Comparison of ENCODE assay signal across 8 cellular contexts in genomic region chr14:105399441-105399775, GRCh38. TPM values are rescaled to one million over a fixed set of nuclear protein-coding genes. Genes with fewer than 3 reads are reported as not detected.
DNase-seq lines count a peak whose midpoint lies in the region; ATAC-seq and TF ChIP-seq lines count a peak whose summit lies in the region.

No MANE protein-coding gene starts in this region.

- H3K9me2 ChIP-seq in Karpas-422 (replicated peaks; ENCODE audit: insufficient read depth, low read length): no peaks in the 10 kb centered on the region

- H3K9me3 ChIP-seq in Karpas-422 (ENCODE audit: low read length): no peaks in the 10 kb centered on the region

- peak overlapping the region; percentile 81 for H3K4me2 ChIP-seq in Karpas-422 (ENCODE audit: low read depth, low read length, poor library complexity, severe bottlenecking)

- H2AFZ ChIP-seq in Karpas-422 (ENCODE audit: low read length): no peak overlapping the region

- peak overlapping the region; percentile 93 for H3K4me3 Mint-ChIP-seq in dendritic cell treated with granulocyte-macrophage colony-stimulating factor and Interleukin-4, amounts not matched to agents 40 ng/mL and 50 ng/mL, for 4 days
- peak overlapping the region; percentile 52 to 94 (median 88) for H3K4me3 Mint-ChIP-seq in naive B cell

- TF ChIP-seq CTCF in AG10803 (conservative IDR thresholded peaks at IDR 0.05; ENCODE audit: low read length): no peak

- DNase-seq in AG10803 (ENCODE audit: low read depth) (no peak), Karpas-422 (no peak), naive B cell (no peak), NCI-H526 (lab: John Stamatoyannopoulos, UW) (no peak), posterior vena cava (ENCODE audit: low spot score) (no peak), cortex of kidney (lab: John Stamatoyannopoulos, UW) (no peak)

- H3K4me1 Mint-ChIP-seq in dendritic cell treated with granulocyte-macrophage colony-stimulating factor and Interleukin-4, amounts not matched to agents 40 ng/mL and 50 ng/mL, for 4 days (ENCODE audit: low read depth): peaks cover 70% of the 10 kb centered on the region
- H3K4me1 Mint-ChIP-seq in naive B cell: peaks cover 21 to 28% (median 27%) of the 10 kb centered on the region in 3 donors

- H3K27me3 Mint-ChIP-seq in dendritic cell treated with granulocyte-macrophage colony-stimulating factor and Interleukin-4, amounts not matched to agents 40 ng/mL and 50 ng/mL, for 4 days: no peaks in the 10 kb centered on the region
- no peaks in the 10 kb centered on the region for H3K27me3 Mint-ChIP-seq in naive B cell

- H3K36me3 Mint-ChIP-seq in dendritic cell treated with granulocyte-macrophage colony-stimulating factor and Interleukin-4, amounts not matched to agents 40 ng/mL and 50 ng/mL, for 4 days (ENCODE audit: low read depth): peaks cover 44% of the 10 kb centered on the region
- peaks cover 11 to 14% of the 10 kb centered on the region in 2 donors for H3K36me3 Mint-ChIP-seq in naive B cell

- peak overlapping the region; percentile 84 for H3K4me3 ChIP-seq in AG10803 (ENCODE audit: low read length)
- H3K4me3 ChIP-seq in Karpas-422 (ENCODE audit: low read length): peak overlapping the region; percentile 79

- H3K79me2 ChIP-seq in Karpas-422 (ENCODE audit: low read length): peaks cover 11% of the 10 kb centered on the region

- H4K20me1 ChIP-seq in Karpas-422 (ENCODE audit: insufficient read depth, low read depth, low read length): peaks cover 8% of the 10 kb centered on the region

- peaks cover 24% of the 10 kb centered on the region for H3K4me1 ChIP-seq in Karpas-422 (ENCODE audit: low read length)

- H3K36me3 ChIP-seq in Karpas-422 (ENCODE audit: insufficient read depth, low read length): peaks cover 19% of the 10 kb centered on the region

- peak overlapping the region; percentile 93 for H3K27ac Mint-ChIP-seq in dendritic cell treated with granulocyte-macrophage colony-stimulating factor and Interleukin-4, amounts not matched to agents 40 ng/mL and 50 ng/mL, for 4 days
- H3K27ac Mint-ChIP-seq in naive B cell: peak overlapping the region in 2 of 6 donors; percentile 83 to 87

- intact Hi-C loops in dendritic cell treated with granulocyte-macrophage colony-stimulating factor and Interleukin-4, amounts not matched to agents 40 ng/mL and 50 ng/mL, for 4 days (cut with micrococcal nuclease): no loop called here
- intact Hi-C loops in posterior vena cava (cut with DNase I): no loop called here

- H3K9me3 Mint-ChIP-seq in dendritic cell treated with granulocyte-macrophage colony-stimulating factor and Interleukin-4, amounts not matched to agents 40 ng/mL and 50 ng/mL, for 4 days: no peaks in the 10 kb centered on the region
- H3K9me3 Mint-ChIP-seq in naive B cell: no peaks in the 10 kb centered on the region

- no peak overlapping the region for H3K27ac ChIP-seq in Karpas-422 (ENCODE audit: low read length)

- ATAC-seq in naive B cell (ENCODE audit: low read depth in 2 of 2) (no peak), GM19463 (IDR thresholded peaks at IDR 0.05; ENCODE audit: unreplicated experiment) (no peak)

- H3K9ac ChIP-seq in Karpas-422 (ENCODE audit: low read length): peak overlapping the region; percentile 90

- H3K27me3 ChIP-seq in Karpas-422 (ENCODE audit: low read length): no peaks in the 10 kb centered on the region

RNA-seq across cellular contexts. Expression of gene TEX22, which starts 1.1 kb away (rescaled TPM):
- 0.67 and 1.7 TPM in 2 replicates for total RNA-seq in Karpas-422 (2014; rRNA removed; shearing (Covaris generic); ENCODE audit: low replicate concordance)
- under 1 TPM in 3 of 6 donors, not detected in 3; 0.21 to 0.77 (median 0.65) TPM for polyA plus RNA-seq in naive B cell (ENCODE audit: low read depth in 6 of 6)
- under 1 TPM; 0.23 to 0.71 TPM for total RNA-seq in posterior vena cava

RNA-seq across cellular contexts. Expression of gene MTA1, which starts 20.2 kb away (rescaled TPM):
- 94.6 and 204 TPM in 2 replicates for total RNA-seq in Karpas-422 (2014; rRNA removed; shearing (Covaris generic); ENCODE audit: low replicate concordance)
- polyA plus RNA-seq in naive B cell (ENCODE audit: low read depth in 6 of 6): 1 to 10 TPM; 3.3 to 6.3 (median 4.7) TPM
- 10 to 100 TPM; 60.7 to 62.0 TPM for total RNA-seq in posterior vena cava
